1 cellular context compared by ENCODE assay signal in the genomic region with DNA sequence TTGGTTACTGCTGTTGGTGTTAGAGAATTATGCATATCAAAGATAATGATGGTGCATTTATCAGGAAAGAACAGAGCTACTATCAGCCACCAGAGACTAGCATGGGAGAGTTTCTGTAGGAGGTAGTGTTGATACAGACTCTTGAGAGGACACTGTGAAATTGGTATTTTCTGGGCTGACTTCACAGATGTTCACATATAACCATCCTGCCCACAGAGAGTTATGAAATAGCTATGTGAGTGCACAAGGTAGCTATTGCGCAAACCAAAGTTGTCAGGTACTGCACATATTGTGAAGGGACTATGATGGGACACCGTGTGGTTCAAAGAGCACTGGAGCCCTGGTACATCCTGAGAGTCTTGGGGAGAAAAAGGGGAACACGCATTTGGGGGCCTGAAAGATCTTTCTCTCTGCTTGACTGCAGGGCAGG.
TF ChIP-seq lines count a peak whose summit lies in the region.

No MANE protein-coding gene starts in this region.

TF ChIP-seq in HepG2, 621 proteins besides CTCF, POLR2A, EP300 and RAD21 (continued from another document and continues in another):
- no peak for TF ChIP-seq ZNF274 (CRISPR knock-in tag; IDR thresholded peaks at IDR 0.05)
- TF ChIP-seq, protein P1, sequence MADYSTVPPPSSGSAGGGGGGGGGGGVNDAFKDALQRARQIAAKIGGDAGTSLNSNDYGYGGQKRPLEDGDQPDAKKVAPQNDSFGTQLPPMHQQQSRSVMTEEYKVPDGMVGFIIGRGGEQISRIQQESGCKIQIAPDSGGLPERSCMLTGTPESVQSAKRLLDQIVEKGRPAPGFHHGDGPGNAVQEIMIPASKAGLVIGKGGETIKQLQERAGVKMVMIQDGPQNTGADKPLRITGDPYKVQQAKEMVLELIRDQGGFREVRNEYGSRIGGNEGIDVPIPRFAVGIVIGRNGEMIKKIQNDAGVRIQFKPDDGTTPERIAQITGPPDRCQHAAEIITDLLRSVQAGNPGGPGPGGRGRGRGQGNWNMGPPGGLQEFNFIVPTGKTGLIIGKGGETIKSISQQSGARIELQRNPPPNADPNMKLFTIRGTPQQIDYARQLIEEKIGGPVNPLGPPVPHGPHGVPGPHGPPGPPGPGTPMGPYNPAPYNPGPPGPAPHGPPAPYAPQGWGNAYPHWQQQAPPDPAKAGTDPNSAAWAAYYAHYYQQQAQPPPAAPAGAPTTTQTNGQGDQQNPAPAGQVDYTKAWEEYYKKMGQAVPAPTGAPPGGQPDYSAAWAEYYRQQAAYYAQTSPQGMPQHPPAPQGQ (CRISPR knock-in tag; IDR thresholded peaks at IDR 0.05; ENCODE audit: borderline replicate concordance) = no peak
- TF ChIP-seq, protein P2, sequence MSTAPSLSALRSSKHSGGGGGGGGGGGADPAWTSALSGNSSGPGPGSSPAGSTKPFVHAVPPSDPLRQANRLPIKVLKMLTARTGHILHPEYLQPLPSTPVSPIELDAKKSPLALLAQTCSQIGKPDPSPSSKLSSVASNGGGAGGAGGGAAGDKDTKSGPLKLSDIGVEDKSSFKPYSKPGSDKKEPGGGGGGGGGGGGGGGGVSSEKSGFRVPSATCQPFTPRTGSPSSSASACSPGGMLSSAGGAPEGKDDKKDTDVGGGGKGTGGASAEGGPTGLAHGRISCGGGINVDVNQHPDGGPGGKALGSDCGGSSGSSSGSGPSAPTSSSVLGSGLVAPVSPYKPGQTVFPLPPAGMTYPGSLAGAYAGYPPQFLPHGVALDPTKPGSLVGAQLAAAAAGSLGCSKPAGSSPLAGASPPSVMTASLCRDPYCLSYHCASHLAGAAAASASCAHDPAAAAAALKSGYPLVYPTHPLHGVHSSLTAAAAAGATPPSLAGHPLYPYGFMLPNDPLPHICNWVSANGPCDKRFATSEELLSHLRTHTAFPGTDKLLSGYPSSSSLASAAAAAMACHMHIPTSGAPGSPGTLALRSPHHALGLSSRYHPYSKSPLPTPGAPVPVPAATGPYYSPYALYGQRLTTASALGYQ (CRISPR knock-in tag; IDR thresholded peaks at IDR 0.05) = no peak
- TF ChIP-seq TCF7 (IDR thresholded peaks at IDR 0.05; ENCODE audit: low read depth) = 0 out of 2 replicates have a peak, but pooled peaks have one; percentile 26
- TF ChIP-seq CAMTA2 (CRISPR knock-in tag; IDR thresholded peaks at IDR 0.05; ENCODE audit: borderline replicate concordance) = no peak
- no peak for TF ChIP-seq KMT2A (CRISPR knock-in tag; IDR thresholded peaks at IDR 0.05)
- 0 out of 4 replicates have a peak, but pooled peaks of 1 of the 2 experiments have one; percentile 29 for TF ChIP-seq KLF16 (CRISPR knock-in tag; IDR thresholded peaks at IDR 0.05)
- no peak for TF ChIP-seq ZNF816 (CRISPR knock-in tag; IDR thresholded peaks at IDR 0.05; ENCODE audit: borderline replicate concordance)
- peak; percentile 89 for TF ChIP-seq HNF4A (CRISPR knock-in tag; IDR thresholded peaks at IDR 0.05)
- TF ChIP-seq ADNP (CRISPR knock-in tag; IDR thresholded peaks at IDR 0.05) = no peak
- TF ChIP-seq, protein P3, sequence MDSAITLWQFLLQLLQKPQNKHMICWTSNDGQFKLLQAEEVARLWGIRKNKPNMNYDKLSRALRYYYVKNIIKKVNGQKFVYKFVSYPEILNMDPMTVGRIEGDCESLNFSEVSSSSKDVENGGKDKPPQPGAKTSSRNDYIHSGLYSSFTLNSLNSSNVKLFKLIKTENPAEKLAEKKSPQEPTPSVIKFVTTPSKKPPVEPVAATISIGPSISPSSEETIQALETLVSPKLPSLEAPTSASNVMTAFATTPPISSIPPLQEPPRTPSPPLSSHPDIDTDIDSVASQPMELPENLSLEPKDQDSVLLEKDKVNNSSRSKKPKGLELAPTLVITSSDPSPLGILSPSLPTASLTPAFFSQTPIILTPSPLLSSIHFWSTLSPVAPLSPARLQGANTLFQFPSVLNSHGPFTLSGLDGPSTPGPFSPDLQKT (CRISPR knock-in tag; IDR thresholded peaks at IDR 0.05; ENCODE audit: borderline replicate concordance) = no peak
- no peak for TF ChIP-seq ZNF24 (IDR thresholded peaks at IDR 0.05)
- TF ChIP-seq SMARCE1 (IDR thresholded peaks at IDR 0.05; ENCODE audit: borderline replicate concordance) = no peak
- no peak for TF ChIP-seq MAF1 (CRISPR knock-in tag; IDR thresholded peaks at IDR 0.05; ENCODE audit: borderline replicate concordance)
- TF ChIP-seq, protein P4, sequence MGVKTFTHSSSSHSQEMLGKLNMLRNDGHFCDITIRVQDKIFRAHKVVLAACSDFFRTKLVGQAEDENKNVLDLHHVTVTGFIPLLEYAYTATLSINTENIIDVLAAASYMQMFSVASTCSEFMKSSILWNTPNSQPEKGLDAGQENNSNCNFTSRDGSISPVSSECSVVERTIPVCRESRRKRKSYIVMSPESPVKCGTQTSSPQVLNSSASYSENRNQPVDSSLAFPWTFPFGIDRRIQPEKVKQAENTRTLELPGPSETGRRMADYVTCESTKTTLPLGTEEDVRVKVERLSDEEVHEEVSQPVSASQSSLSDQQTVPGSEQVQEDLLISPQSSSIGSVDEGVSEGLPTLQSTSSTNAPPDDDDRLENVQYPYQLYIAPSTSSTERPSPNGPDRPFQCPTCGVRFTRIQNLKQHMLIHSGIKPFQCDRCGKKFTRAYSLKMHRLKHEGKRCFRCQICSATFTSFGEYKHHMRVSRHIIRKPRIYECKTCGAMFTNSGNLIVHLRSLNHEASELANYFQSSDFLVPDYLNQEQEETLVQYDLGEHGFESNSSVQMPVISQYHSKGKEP (CRISPR knock-in tag; IDR thresholded peaks at IDR 0.05) = no peak
- TF ChIP-seq ZNF776 (CRISPR knock-in tag; IDR thresholded peaks at IDR 0.05) = no peak
- TF ChIP-seq ZNF724P (CRISPR knock-in tag; IDR thresholded peaks at IDR 0.05; ENCODE audit: borderline replicate concordance) = no peak
- TF ChIP-seq KDM5B (CRISPR knock-in tag; IDR thresholded peaks at IDR 0.05; ENCODE audit: borderline replicate concordance) = no peak
- TF ChIP-seq ZNF44 (CRISPR knock-in tag; IDR thresholded peaks at IDR 0.05) = no peak
- TF ChIP-seq ZNF382 (CRISPR knock-in tag; IDR thresholded peaks at IDR 0.05; ENCODE audit: borderline replicate concordance) = no peak
- no peak; the same call in 1 of the 2 replicates for TF ChIP-seq ZSCAN29 (CRISPR knock-in tag; conservative IDR thresholded peaks at IDR 0.05)
- no peak for TF ChIP-seq ZNF761 (CRISPR knock-in tag; conservative IDR thresholded peaks at IDR 0.05)
- TF ChIP-seq PCBP1 (IDR thresholded peaks at IDR 0.05; ENCODE audit: borderline replicate concordance, low read depth, low read length) = no peak
- TF ChIP-seq RXRA (CRISPR knock-in tag; IDR thresholded peaks at IDR 0.05) = no peak
- peak; percentile 72; the same call in 1 of the 2 replicates for TF ChIP-seq RCOR2 (CRISPR knock-in tag; IDR thresholded peaks at IDR 0.05)
- TF ChIP-seq, protein P5, sequence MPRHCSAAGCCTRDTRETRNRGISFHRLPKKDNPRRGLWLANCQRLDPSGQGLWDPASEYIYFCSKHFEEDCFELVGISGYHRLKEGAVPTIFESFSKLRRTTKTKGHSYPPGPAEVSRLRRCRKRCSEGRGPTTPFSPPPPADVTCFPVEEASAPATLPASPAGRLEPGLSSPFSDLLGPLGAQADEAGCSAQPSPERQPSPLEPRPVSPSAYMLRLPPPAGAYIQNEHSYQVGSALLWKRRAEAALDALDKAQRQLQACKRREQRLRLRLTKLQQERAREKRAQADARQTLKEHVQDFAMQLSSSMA (CRISPR knock-in tag; IDR thresholded peaks at IDR 0.05) = no peak
- no peak for TF ChIP-seq ZNF775 (CRISPR knock-in tag; IDR thresholded peaks at IDR 0.05; ENCODE audit: borderline replicate concordance)
- TF ChIP-seq, protein P6, sequence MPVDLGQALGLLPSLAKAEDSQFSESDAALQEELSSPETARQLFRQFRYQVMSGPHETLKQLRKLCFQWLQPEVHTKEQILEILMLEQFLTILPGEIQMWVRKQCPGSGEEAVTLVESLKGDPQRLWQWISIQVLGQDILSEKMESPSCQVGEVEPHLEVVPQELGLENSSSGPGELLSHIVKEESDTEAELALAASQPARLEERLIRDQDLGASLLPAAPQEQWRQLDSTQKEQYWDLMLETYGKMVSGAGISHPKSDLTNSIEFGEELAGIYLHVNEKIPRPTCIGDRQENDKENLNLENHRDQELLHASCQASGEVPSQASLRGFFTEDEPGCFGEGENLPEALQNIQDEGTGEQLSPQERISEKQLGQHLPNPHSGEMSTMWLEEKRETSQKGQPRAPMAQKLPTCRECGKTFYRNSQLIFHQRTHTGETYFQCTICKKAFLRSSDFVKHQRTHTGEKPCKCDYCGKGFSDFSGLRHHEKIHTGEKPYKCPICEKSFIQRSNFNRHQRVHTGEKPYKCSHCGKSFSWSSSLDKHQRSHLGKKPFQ (CRISPR knock-in tag; IDR thresholded peaks at IDR 0.05; ENCODE audit: insufficient replicate concordance) = no peak
- TF ChIP-seq GATAD1 (CRISPR knock-in tag; IDR thresholded peaks at IDR 0.05) = no peak
- no peak for TF ChIP-seq AHR (CRISPR knock-in tag; IDR thresholded peaks at IDR 0.05)
- TF ChIP-seq AGO1 (IDR thresholded peaks at IDR 0.05; ENCODE audit: low read depth, low read length, poor library complexity, severe bottlenecking) = no peak
- TF ChIP-seq SNAPC2 (CRISPR knock-in tag; IDR thresholded peaks at IDR 0.05) = no peak
- TF ChIP-seq HIVEP1 (CRISPR knock-in tag; IDR thresholded peaks at IDR 0.05) = no peak
- TF ChIP-seq SALL1 (CRISPR knock-in tag; IDR thresholded peaks at IDR 0.05) = peak; percentile 95
- no peak for TF ChIP-seq CENPX (CRISPR knock-in tag; IDR thresholded peaks at IDR 0.05)
- TF ChIP-seq ZFP36 (IDR thresholded peaks at IDR 0.05; ENCODE audit: borderline replicate concordance, low read depth, low read length, partially characterized antibody) = no peak
- no peak for TF ChIP-seq EHMT2 (IDR thresholded peaks at IDR 0.05; ENCODE audit: borderline replicate concordance, low read depth, low read length)
- TF ChIP-seq FOXP1 (IDR thresholded peaks at IDR 0.05) = no peak
- TF ChIP-seq FOXP1 (CRISPR knock-in tag; IDR thresholded peaks at IDR 0.05) = peak; percentile 48; the same call in 1 of the 2 replicates
- TF ChIP-seq, protein P7, sequence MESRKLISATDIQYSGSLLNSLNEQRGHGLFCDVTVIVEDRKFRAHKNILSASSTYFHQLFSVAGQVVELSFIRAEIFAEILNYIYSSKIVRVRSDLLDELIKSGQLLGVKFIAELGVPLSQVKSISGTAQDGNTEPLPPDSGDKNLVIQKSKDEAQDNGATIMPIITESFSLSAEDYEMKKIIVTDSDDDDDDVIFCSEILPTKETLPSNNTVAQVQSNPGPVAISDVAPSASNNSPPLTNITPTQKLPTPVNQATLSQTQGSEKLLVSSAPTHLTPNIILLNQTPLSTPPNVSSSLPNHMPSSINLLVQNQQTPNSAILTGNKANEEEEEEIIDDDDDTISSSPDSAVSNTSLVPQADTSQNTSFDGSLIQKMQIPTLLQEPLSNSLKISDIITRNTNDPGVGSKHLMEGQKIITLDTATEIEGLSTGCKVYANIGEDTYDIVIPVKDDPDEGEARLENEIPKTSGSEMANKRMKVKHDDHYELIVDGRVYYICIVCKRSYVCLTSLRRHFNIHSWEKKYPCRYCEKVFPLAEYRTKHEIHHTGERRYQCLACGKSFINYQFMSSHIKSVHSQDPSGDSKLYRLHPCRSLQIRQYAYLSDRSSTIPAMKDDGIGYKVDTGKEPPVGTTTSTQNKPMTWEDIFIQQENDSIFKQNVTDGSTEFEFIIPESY (CRISPR knock-in tag; IDR thresholded peaks at IDR 0.05) = no peak
- TF ChIP-seq, protein P8, sequence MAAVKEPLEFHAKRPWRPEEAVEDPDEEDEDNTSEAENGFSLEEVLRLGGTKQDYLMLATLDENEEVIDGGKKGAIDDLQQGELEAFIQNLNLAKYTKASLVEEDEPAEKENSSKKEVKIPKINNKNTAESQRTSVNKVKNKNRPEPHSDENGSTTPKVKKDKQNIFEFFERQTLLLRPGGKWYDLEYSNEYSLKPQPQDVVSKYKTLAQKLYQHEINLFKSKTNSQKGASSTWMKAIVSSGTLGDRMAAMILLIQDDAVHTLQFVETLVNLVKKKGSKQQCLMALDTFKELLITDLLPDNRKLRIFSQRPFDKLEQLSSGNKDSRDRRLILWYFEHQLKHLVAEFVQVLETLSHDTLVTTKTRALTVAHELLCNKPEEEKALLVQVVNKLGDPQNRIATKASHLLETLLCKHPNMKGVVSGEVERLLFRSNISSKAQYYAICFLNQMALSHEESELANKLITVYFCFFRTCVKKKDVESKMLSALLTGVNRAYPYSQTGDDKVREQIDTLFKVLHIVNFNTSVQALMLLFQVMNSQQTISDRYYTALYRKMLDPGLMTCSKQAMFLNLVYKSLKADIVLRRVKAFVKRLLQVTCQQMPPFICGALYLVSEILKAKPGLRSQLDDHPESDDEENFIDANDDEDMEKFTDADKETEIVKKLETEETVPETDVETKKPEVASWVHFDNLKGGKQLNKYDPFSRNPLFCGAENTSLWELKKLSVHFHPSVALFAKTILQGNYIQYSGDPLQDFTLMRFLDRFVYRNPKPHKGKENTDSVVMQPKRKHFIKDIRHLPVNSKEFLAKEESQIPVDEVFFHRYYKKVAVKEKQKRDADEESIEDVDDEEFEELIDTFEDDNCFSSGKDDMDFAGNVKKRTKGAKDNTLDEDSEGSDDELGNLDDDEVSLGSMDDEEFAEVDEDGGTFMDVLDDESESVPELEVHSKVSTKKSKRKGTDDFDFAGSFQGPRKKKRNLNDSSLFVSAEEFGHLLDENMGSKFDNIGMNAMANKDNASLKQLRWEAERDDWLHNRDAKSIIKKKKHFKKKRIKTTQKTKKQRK (IDR thresholded peaks at IDR 0.05; ENCODE audit: low read length) = no peak
- TF ChIP-seq CREB1 (IDR thresholded peaks at IDR 0.05) = no peak
- TF ChIP-seq CREB1 (CRISPR knock-in tag; IDR thresholded peaks at IDR 0.05) = peak; percentile 58; the same call in 1 of the 2 replicates
- TF ChIP-seq IRF2 (CRISPR knock-in tag; IDR thresholded peaks at IDR 0.05) = peak; percentile 67; the same call in 1 of the 2 replicates
- TF ChIP-seq, protein P9, sequence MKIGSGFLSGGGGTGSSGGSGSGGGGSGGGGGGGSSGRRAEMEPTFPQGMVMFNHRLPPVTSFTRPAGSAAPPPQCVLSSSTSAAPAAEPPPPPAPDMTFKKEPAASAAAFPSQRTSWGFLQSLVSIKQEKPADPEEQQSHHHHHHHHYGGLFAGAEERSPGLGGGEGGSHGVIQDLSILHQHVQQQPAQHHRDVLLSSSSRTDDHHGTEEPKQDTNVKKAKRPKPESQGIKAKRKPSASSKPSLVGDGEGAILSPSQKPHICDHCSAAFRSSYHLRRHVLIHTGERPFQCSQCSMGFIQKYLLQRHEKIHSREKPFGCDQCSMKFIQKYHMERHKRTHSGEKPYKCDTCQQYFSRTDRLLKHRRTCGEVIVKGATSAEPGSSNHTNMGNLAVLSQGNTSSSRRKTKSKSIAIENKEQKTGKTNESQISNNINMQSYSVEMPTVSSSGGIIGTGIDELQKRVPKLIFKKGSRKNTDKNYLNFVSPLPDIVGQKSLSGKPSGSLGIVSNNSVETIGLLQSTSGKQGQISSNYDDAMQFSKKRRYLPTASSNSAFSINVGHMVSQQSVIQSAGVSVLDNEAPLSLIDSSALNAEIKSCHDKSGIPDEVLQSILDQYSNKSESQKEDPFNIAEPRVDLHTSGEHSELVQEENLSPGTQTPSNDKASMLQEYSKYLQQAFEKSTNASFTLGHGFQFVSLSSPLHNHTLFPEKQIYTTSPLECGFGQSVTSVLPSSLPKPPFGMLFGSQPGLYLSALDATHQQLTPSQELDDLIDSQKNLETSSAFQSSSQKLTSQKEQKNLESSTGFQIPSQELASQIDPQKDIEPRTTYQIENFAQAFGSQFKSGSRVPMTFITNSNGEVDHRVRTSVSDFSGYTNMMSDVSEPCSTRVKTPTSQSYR (CRISPR knock-in tag; IDR thresholded peaks at IDR 0.05; ENCODE audit: borderline replicate concordance) = no peak; the same call in 1 of the 2 replicates
